ENCODE assay signal across 29 cellular contexts in the genomic region with DNA sequence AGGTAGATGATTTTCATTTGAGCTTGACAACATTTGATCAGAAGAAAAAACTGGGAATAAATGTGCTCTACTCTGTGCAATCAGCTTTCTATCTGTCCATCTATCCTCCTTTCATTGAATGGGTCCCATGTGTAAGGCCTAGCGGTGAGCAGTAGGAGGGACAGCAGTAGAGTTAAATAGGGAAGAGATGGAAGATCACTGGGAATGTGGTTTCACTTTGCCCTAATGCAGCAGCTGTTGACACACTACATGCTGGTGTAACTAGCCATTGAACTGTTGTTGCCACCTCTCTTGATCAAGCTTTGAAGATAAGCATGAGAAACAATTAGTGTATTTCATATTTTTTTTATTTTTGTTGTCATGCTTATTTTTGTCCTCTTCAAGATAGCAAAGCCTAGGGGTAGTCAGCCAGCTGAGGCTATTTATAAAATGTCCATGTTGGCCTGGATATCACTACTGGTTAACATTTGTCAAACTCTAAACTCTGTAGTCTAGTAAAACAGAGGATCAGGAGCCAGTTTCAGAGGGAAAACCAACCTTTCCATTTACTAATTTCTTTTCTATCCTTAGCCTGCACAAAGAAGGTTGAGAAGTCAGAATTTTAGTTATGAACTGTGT. TPM values are rescaled to one million over a fixed set of nuclear protein-coding genes. Genes with fewer than 3 reads are reported as not detected.
"Had no signal": no experiment of that assay in that cellular context is flagged by ENCODE, and none has a peak within 500 bp of the region (broad histone marks: within the 10 kb centered on the region; RNA-seq: fewer than 3 reads in every experiment).

No MANE protein-coding gene starts in this region.

- DNase-seq: dermis blood vessel endothelial cell; effector memory CD4-positive, alpha-beta T cell; foreskin keratinocyte; heart right ventricle; hypothalamus; immature natural killer cell; islet precursor cell; kidney glomerular epithelial cell; natural killer cell; pancreas; retina; stimulated activated CD4-positive, alpha-beta T cell treated with anti-CD3 and anti-CD28 coated beads, Interleukin-4, amount 100 ng/mL, for 4 hours; stimulated activated naive CD8-positive, alpha-beta T cell treated with anti-CD3 and anti-CD28 coated beads, Interleukin-15, Interleukin-2, amounts not matched to agents 100 U/mL and 50 U/mL, for 24 hours; substantia nigra; testis; tibial artery had no signal

- H3K4me1 Mint-ChIP-seq: immature natural killer cell, memory B cell, natural killer cell had no signal

- H3K36me3 ChIP-seq: esophagus muscularis mucosa, gastroesophageal sphincter, heart right ventricle, neutrophil, pancreas, tibial artery had no signal

- H3K27me3 Mint-ChIP-seq: memory B cell; stimulated activated memory B cell treated with anti-CD40 and anti-IgM and Interleukin-4, amounts not matched to agents 10 μg/mL and 1 μg/mL and 100 μg/mL, for 72 hours had no signal

- H3K4me3 ChIP-seq: coronary artery, esophagus muscularis mucosa, gastroesophageal sphincter, heart right ventricle, lung, pancreas, testis, tibial artery had no signal

- H3K27ac ChIP-seq: coronary artery, esophagus muscularis mucosa, foreskin keratinocyte, gastroesophageal sphincter, heart right ventricle, neutrophil, pancreas, testis, tibial artery had no signal

- H3K36me3 Mint-ChIP-seq: immature natural killer cell, natural killer cell, type B pancreatic cell had no signal

- H3K27me3 ChIP-seq: esophagus muscularis mucosa, foreskin keratinocyte, gastroesophageal sphincter, heart right ventricle, neutrophil, pancreas, testis, tibial artery had no signal

- H3K9me3 ChIP-seq: pancreas, testis had no signal

- H3K27ac Mint-ChIP-seq: immature natural killer cell; memory B cell; natural killer cell; stimulated activated memory B cell treated with anti-CD40 and anti-IgM and Interleukin-4, amounts not matched to agents 10 μg/mL and 1 μg/mL and 100 μg/mL, for 72 hours; type B pancreatic cell had no signal

- H3K4me1 ChIP-seq: esophagus muscularis mucosa, foreskin keratinocyte, gastroesophageal sphincter, pancreas, testis, tibial artery had no signal

- H3K4me3 Mint-ChIP-seq: immature natural killer cell; memory B cell; natural killer cell; neural crest cell; stimulated activated memory B cell treated with anti-CD40 and anti-IgM and Interleukin-4, amounts not matched to agents 10 μg/mL and 1 μg/mL and 100 μg/mL, for 72 hours; type B pancreatic cell had no signal

- ATAC-seq: foreskin keratinocyte; gastroesophageal sphincter; natural killer cell; pancreas; sciatic nerve; stimulated activated memory B cell treated with anti-CD40 and anti-IgM and Interleukin-4, amounts not matched to agents 10 μg/mL and 1 μg/mL and 100 μg/mL, for 72 hours; stimulated activated naive CD8-positive, alpha-beta T cell treated with anti-CD3 and anti-CD28 coated beads, Interleukin-15, Interleukin-2, amounts not matched to agents 100 U/mL and 50 U/mL, for 24 hours had no signal

- H3K9me3 Mint-ChIP-seq: type B pancreatic cell had no signal

RNA-seq across cellular contexts. Expression of a gene that starts 41.9 kb away (rescaled TPM):
- total RNA-seq: dermis blood vessel endothelial cell, endothelial cell of umbilical vein, fibroblast of lung, foreskin keratinocyte, pulmonary artery endothelial cell had no signal
- polyA plus RNA-seq: endothelial cell of umbilical vein, foreskin keratinocyte, immature natural killer cell had no signal
